ENCODE assay signal across 17 cellular contexts in genomic region chr10:71957546-71958275, GRCh38. TPM values are rescaled to one million over a fixed set of nuclear protein-coding genes. Genes with fewer than 3 reads are reported as not detected.
DNase-seq lines count a peak whose midpoint lies in the region; ATAC-seq and TF ChIP-seq lines count a peak whose summit lies in the region.
"Had no signal": no experiment of that assay in that cellular context is flagged by ENCODE, and none has a peak within 500 bp of the region (broad histone marks: within the 10 kb centered on the region; RNA-seq: fewer than 3 reads in every experiment).

No MANE protein-coding gene starts in this region.

- TF ChIP-seq CTCF in GM06990 (IDR thresholded peaks at IDR 0.05; ENCODE audit: insufficient read depth, low read length, poor library complexity, severe bottlenecking) (peak; percentile 15), fibroblast of pulmonary artery (IDR thresholded peaks at IDR 0.05; ENCODE audit: low read length, missing control alignments) (peak; percentile 17), retinal pigment epithelial cell (conservative IDR thresholded peaks at IDR 0.05; ENCODE audit: low read depth, low read length) (peak; percentile 27)

- H3K27me3 ChIP-seq in GM06990 (replicated peaks; ENCODE audit: control insufficient read depth, insufficient read depth, low read length), result no peaks in the 10 kb centered on the region
- H3K27me3 ChIP-seq: heart left ventricle had no signal

- no peaks in the 10 kb centered on the region for H3K9me3 ChIP-seq in SK-N-MC (ENCODE audit: low read depth, low read length)
- H3K9me3 ChIP-seq: prostate gland had no signal

- DNase-seq in GM06990 (ENCODE audit: extremely low read depth, insufficient read length), result no peak
- no peak for DNase-seq in SK-N-MC (ENCODE audit: low read depth, low spot score)
- no peak for DNase-seq in fibroblast of pulmonary artery (ENCODE audit: low read depth)
- DNase-seq in retinal pigment epithelial cell (ENCODE audit: low read depth), result no peak
- no peak for DNase-seq in foreskin melanocyte
- no peak for DNase-seq in activated CD4-positive, alpha-beta T cell treated with anti-CD3 and anti-CD28 coated beads for 1 hour
- no peak for DNase-seq in left lobe of liver (ENCODE audit: low spot score)
- no peak for DNase-seq in cerebellum (ENCODE audit: low spot score)
- DNase-seq: activated CD8-positive, alpha-beta memory T cell treated with anti-CD3 and anti-CD28 coated beads, Interleukin-2, amount 50 U/mL, for 48 hours; CD8-positive, alpha-beta T cell; cerebellar nuclear complex; heart left ventricle; kidney; NCI-H2081 treated with DMSO at 0.1 percent for 48 hours; NCI-H69; T-helper 17 cell had no signal

- H3K27ac ChIP-seq in SK-N-MC, result peak overlapping the region; percentile 92
- H3K27ac ChIP-seq: prostate gland had no signal

- H3K9ac ChIP-seq in SK-N-MC (ENCODE audit: insufficient read length), result peak overlapping the region; percentile 20

- no peaks in the 10 kb centered on the region for H3K36me3 ChIP-seq in GM06990 (ENCODE audit: control insufficient read depth, insufficient read depth, low read length)
- no peaks in the 10 kb centered on the region for H3K36me3 ChIP-seq in SK-N-MC (ENCODE audit: insufficient read depth, low read length)
- H3K36me3 ChIP-seq: heart left ventricle, prostate gland had no signal

- H3K4me3 ChIP-seq in GM06990 (replicated peaks; ENCODE audit: low read depth, low read length) (no peak overlapping the region), SK-N-MC (peak overlapping the region; percentile 45), fibroblast of pulmonary artery (replicated peaks; ENCODE audit: low read depth, low read length) (no peak overlapping the region), retinal pigment epithelial cell (ENCODE audit: low read length) (no peak overlapping the region)
- H3K4me3 ChIP-seq: heart left ventricle, prostate gland had no signal

- no peak for ATAC-seq in left lobe of liver
- ATAC-seq: CD8-positive, alpha-beta T cell; heart left ventricle; T-helper 17 cell had no signal

RNA-seq across cellular contexts. Expression of gene CHST3, which starts 6.5 kb away (rescaled TPM):
- total RNA-seq in left lobe of liver (1.3 TPM), cerebellum (22.0 TPM)
- total RNA-seq: CD8-positive, alpha-beta T cell; T-helper 17 cell had no signal

Comparison
In these comparisons a context has a peak if more than half of its experiments do, and no peak if none do; other contexts are left out.
1. RNA of gene CHST3, which starts 6.5 kb away (total RNA-seq): 22.0 TPM in cerebellum (single experiment); 1.3 TPM in left lobe of liver (single experiment); every median in the first group is over 10 times any median in the second.
2. Peak in every context shown above with its lines, with median percentiles within 50 percentile points of each other: CTCF ChIP-seq.